Comparison of ENCODE assay signal across 28 cellular contexts in genomic region chr11:17605736-17606135, GRCh38. TPM values are rescaled to one million over a fixed set of nuclear protein-coding genes. Genes with fewer than 3 reads are reported as not detected.
"Had no signal": no experiment of that assay in that cellular context is flagged by ENCODE, and none has a peak within 500 bp of the region (broad histone marks: within the 10 kb centered on the region; RNA-seq: fewer than 3 reads in every experiment).

No MANE protein-coding gene starts in this region.

- H3K9me3 Mint-ChIP-seq: activated CD4-positive, alpha-beta memory T cell treated with anti-CD3 and anti-CD28 coated beads, Interleukin-2, amount 10 ng/mL, durations not matched to agents 7 days and 5 days; nephron progenitor cell; WTC11 had no signal

- H3K4me1 Mint-ChIP-seq: activated CD4-positive, alpha-beta memory T cell treated with anti-CD3 and anti-CD28 coated beads, Interleukin-2, amount 10 ng/mL, durations not matched to agents 7 days and 5 days had no signal

- DNase-seq: activated CD4-positive, alpha-beta memory T cell treated with anti-CD3 and anti-CD28 coated beads, Interleukin-2, amount 10 ng/mL, durations not matched to agents 7 days and 5 days; activated CD4-positive, alpha-beta T cell treated with anti-CD3 and anti-CD28 coated beads for 36 hours; activated naive CD4-positive, alpha-beta T cell; activated T-cell treated with anti-CD3 and anti-CD28 coated beads, Interleukin-2, amount 50 U/mL, for 1 hour; central memory CD4-positive, alpha-beta T cell; effector memory CD4-positive, alpha-beta T cell; foreskin melanocyte; hippocampal formation; mesenchymal stem cell; mucosa of descending colon; nephron progenitor cell; nucleus accumbens; sigmoid colon; stimulated activated CD4-positive, alpha-beta T cell treated with anti-CD3 and anti-CD28 coated beads, Interleukin-2, amount 100 ng/mL, for 48 hours; stimulated activated naive CD4-positive, alpha-beta T cell; T-helper 9 cell had no signal

- H3K36me3 ChIP-seq: adrenal gland, ascending aorta, sigmoid colon, thoracic aorta, upper lobe of left lung had no signal

- H3K4me1 ChIP-seq: adrenal gland, ascending aorta, sigmoid colon, upper lobe of left lung had no signal

- H3K27ac Mint-ChIP-seq: activated CD4-positive, alpha-beta memory T cell treated with anti-CD3 and anti-CD28 coated beads, Interleukin-2, amount 10 ng/mL, durations not matched to agents 7 days and 5 days; activated CD4-positive, alpha-beta T cell treated with anti-CD3 and anti-CD28 coated beads for 36 hours; activated naive CD8-positive, alpha-beta T cell; nephron progenitor cell had no signal

- H3K4me2 ChIP-seq: smooth muscle cell had no signal

- H3K27me3 ChIP-seq: adrenal gland, ascending aorta, sigmoid colon, upper lobe of left lung had no signal

- H3K27me3 Mint-ChIP-seq: activated CD4-positive, alpha-beta memory T cell treated with anti-CD3 and anti-CD28 coated beads, Interleukin-2, amount 10 ng/mL, durations not matched to agents 7 days and 5 days; activated CD4-positive, alpha-beta T cell treated with anti-CD3 and anti-CD28 coated beads for 36 hours; activated naive CD8-positive, alpha-beta T cell had no signal

- H3K9me3 ChIP-seq: adrenal gland, ascending aorta, mucosa of descending colon, sigmoid colon, thoracic aorta, upper lobe of left lung had no signal

- ATAC-seq: activated CD4-positive, alpha-beta T cell treated with anti-CD3 and anti-CD28 coated beads for 36 hours; mucosa of descending colon; WTC11 had no signal

- H3K36me3 Mint-ChIP-seq: activated naive CD8-positive, alpha-beta T cell; WTC11 had no signal

- H3K4me3 ChIP-seq: adrenal gland, ascending aorta, mucosa of descending colon, sigmoid colon, smooth muscle cell, thoracic aorta, upper lobe of left lung had no signal

- H3K4me3 Mint-ChIP-seq: activated CD4-positive, alpha-beta memory T cell treated with anti-CD3 and anti-CD28 coated beads, Interleukin-2, amount 10 ng/mL, durations not matched to agents 7 days and 5 days; activated CD4-positive, alpha-beta T cell treated with anti-CD3 and anti-CD28 coated beads for 36 hours; activated naive CD8-positive, alpha-beta T cell; nephron progenitor cell; WTC11 had no signal

- H3K27ac ChIP-seq: adrenal gland, ascending aorta, sigmoid colon, thoracic aorta, upper lobe of left lung had no signal

RNA-seq across cellular contexts. Expression of gene OTOG, which starts 58.7 kb away (rescaled TPM):
- total RNA-seq: activated CD4-positive, alpha-beta memory T cell treated with anti-CD3 and anti-CD28 coated beads, Interleukin-2, amount 10 ng/mL, durations not matched to agents 7 days and 5 days; activated CD4-positive, alpha-beta T cell treated with anti-CD3 and anti-CD28 coated beads for 36 hours; adrenal gland; ascending aorta; dermis microvascular lymphatic vessel endothelial cell; lower leg skin; posterior vena cava; renal cortical epithelial cell; smooth muscle cell; T-helper 1 cell treated with Interleukin-12 subunit alpha and Interleukin-12 subunit beta and Interleukin-4 antibody, amounts not matched to agents 30 ng/mL and 1 ng/mL, for 36 hours; thoracic aorta; upper lobe of left lung had no signal
